ENCODE assay signal across 26 cellular contexts in genomic region chr2:174350593-174351181, GRCh38. TPM values are rescaled to one million over a fixed set of nuclear protein-coding genes. Genes with fewer than 3 reads are reported as not detected.
"Had no signal": no experiment of that assay in that cellular context is flagged by ENCODE, and none has a peak within 500 bp of the region (broad histone marks: within the 10 kb centered on the region; RNA-seq: fewer than 3 reads in every experiment).

No MANE protein-coding gene starts in this region.

- H3K27ac Mint-ChIP-seq: activated B cell treated with CpG ODN at 0.5 μM for 24 hours; activated CD4-positive, alpha-beta memory T cell treated with anti-CD3 and anti-CD28 coated beads for 36 hours; activated naive CD4-positive, alpha-beta T cell treated with anti-CD3 and anti-CD28 coated beads, Interleukin-2, amount 10 ng/mL, durations not matched to agents 7 days and 5 days; activated naive CD8-positive, alpha-beta T cell; activated naive CD8-positive, alpha-beta T cell treated with anti-CD3 and anti-CD28 coated beads, Interleukin-2, amount 50 U/mL, for 24 hours had no signal

- H3K4me1 Mint-ChIP-seq: activated B cell treated with CpG ODN at 0.5 μM for 24 hours; activated naive CD4-positive, alpha-beta T cell treated with anti-CD3 and anti-CD28 coated beads, Interleukin-2, amount 10 ng/mL, durations not matched to agents 7 days and 5 days; activated naive CD8-positive, alpha-beta T cell treated with anti-CD3 and anti-CD28 coated beads, Interleukin-2, amount 50 U/mL, for 24 hours had no signal

- ATAC-seq: activated naive CD8-positive, alpha-beta T cell treated with anti-CD3 and anti-CD28 coated beads, Interleukin-2, amount 50 U/mL, for 24 hours; activated T-cell treated with anti-CD3 and anti-CD28 coated beads, Interleukin-2, amount 50 U/mL, for 4 hours had no signal

- DNase-seq: activated B cell treated with CpG ODN at 0.5 μM for 24 hours; activated CD4-positive, alpha-beta memory T cell treated with anti-CD3 and anti-CD28 coated beads for 36 hours; activated CD4-positive, alpha-beta T cell treated with anti-CD3 and anti-CD28 coated beads for 4 hours; activated CD4-positive, alpha-beta T cell treated with anti-CD3 and anti-CD28 coated beads, Interleukin-2, amount 50 U/mL, for 1 hour; activated CD4-positive, CD25-positive, alpha-beta regulatory T cell treated with anti-CD3 and anti-CD28 coated beads, Interleukin-2, amount 50 U/mL, for 72 hours; activated CD8-positive, alpha-beta memory T cell treated with anti-CD3 and anti-CD28 coated beads, Interleukin-2, amount 50 U/mL, for 4 hours; activated effector memory CD4-positive, alpha-beta T cell treated with Interleukin-2 at 50 U/mL for 16 hours; activated naive CD4-positive, alpha-beta T cell treated with anti-CD3 and anti-CD28 coated beads, Interleukin-2, amount 10 ng/mL, durations not matched to agents 7 days and 5 days; activated naive CD8-positive, alpha-beta T cell treated with anti-CD3 and anti-CD28 coated beads, Interleukin-2, amount 50 U/mL, for 24 hours; activated T-cell treated with anti-CD3 and anti-CD28 coated beads for 4 hours; activated T-cell treated with anti-CD3 and anti-CD28 coated beads, Interleukin-2, amount 50 U/mL, for 4 hours; amniotic stem cell; aorta; brain microvascular endothelial cell; central memory CD4-positive, alpha-beta T cell; NCI-H1417 treated with DMSO at 0.1 percent for 48 hours; NCI-H187 treated with DMSO at 0.1 percent for 48 hours; NCI-H446 treated with DMSO at 0.1 percent for 48 hours; Right ventricle myocardium superior; T-helper 1 cell; T-helper 2 cell; T-helper 9 cell had no signal

- H3K27me3 ChIP-seq: brain microvascular endothelial cell had no signal

- H3K27me3 Mint-ChIP-seq: activated B cell treated with CpG ODN at 0.5 μM for 24 hours; activated naive CD4-positive, alpha-beta T cell treated with anti-CD3 and anti-CD28 coated beads, Interleukin-2, amount 10 ng/mL, durations not matched to agents 7 days and 5 days had no signal

- H3K4me3 Mint-ChIP-seq: activated B cell treated with CpG ODN at 0.5 μM for 24 hours; activated CD4-positive, alpha-beta memory T cell treated with anti-CD3 and anti-CD28 coated beads for 36 hours; activated naive CD4-positive, alpha-beta T cell treated with anti-CD3 and anti-CD28 coated beads, Interleukin-2, amount 10 ng/mL, durations not matched to agents 7 days and 5 days; activated naive CD8-positive, alpha-beta T cell; activated naive CD8-positive, alpha-beta T cell treated with anti-CD3 and anti-CD28 coated beads, Interleukin-2, amount 50 U/mL, for 24 hours; activated T-cell treated with anti-CD3 and anti-CD28 coated beads, Interleukin-2, amount 50 U/mL, for 4 hours had no signal

- H3K9me3 Mint-ChIP-seq: activated B cell treated with CpG ODN at 0.5 μM for 24 hours; activated CD4-positive, alpha-beta memory T cell treated with anti-CD3 and anti-CD28 coated beads for 36 hours; activated naive CD4-positive, alpha-beta T cell treated with anti-CD3 and anti-CD28 coated beads, Interleukin-2, amount 10 ng/mL, durations not matched to agents 7 days and 5 days; activated naive CD8-positive, alpha-beta T cell treated with anti-CD3 and anti-CD28 coated beads, Interleukin-2, amount 50 U/mL, for 24 hours; activated T-cell treated with anti-CD3 and anti-CD28 coated beads, Interleukin-2, amount 50 U/mL, for 4 hours had no signal

- H3K27ac ChIP-seq: brain microvascular endothelial cell, VCaP had no signal

RNA-seq across cellular contexts. Expression of gene SP9, which starts 15.9 kb away (rescaled TPM):
- total RNA-seq: activated B cell treated with CpG ODN at 0.5 μM for 24 hours; activated CD4-positive, alpha-beta memory T cell treated with anti-CD3 and anti-CD28 coated beads for 36 hours; activated T-cell treated with anti-CD3 and anti-CD28 coated beads, Interleukin-2, amount 50 U/mL, for 4 hours; aorta; MCF 10A; PC-3; Right ventricle myocardium superior had no signal
